ENCODE assay signal across 30 cellular contexts in genomic region chr14:26157517-26157916, GRCh38.
DNase-seq lines count a peak whose midpoint lies in the region; ATAC-seq, FAIRE-seq and TF ChIP-seq lines count a peak whose summit lies in the region.
"Had no signal": no experiment of that assay in that cellular context is flagged by ENCODE, and none has a peak within 500 bp of the region (broad histone marks: within the 10 kb centered on the region; RNA-seq: fewer than 3 reads in every experiment).

No MANE protein-coding gene starts in this region.

- H3K27ac ChIP-seq in HepG2 (ENCODE audit: extremely low read length, insufficient read depth, low read length), result no peak overlapping the region
- H3K27ac ChIP-seq in right lobe of liver, result no peak overlapping the region
- H3K27ac ChIP-seq in HEK293 (ENCODE audit: extremely low read depth, low read depth, low read length), result no peak overlapping the region
- H3K27ac ChIP-seq: 22Rv1; A549; BLaER1; BLaER1 treated with 17β-estradiol and CSF1 and Interleukin-3, amounts not matched to agents 10 nM and 100 nM; C4-2B had no signal

- H2AFZ ChIP-seq in HepG2 (ENCODE audit: low read length), result no peak overlapping the region

- H3K4me2 ChIP-seq in HepG2 (ENCODE audit: low read depth, low read length), result no peak overlapping the region
- H3K4me2 ChIP-seq: A549; BLaER1; BLaER1 treated with 17β-estradiol and CSF1 and Interleukin-3, amounts not matched to agents 10 nM and 100 nM had no signal

- TF ChIP-seq POLR2A in HepG2 (IDR thresholded peaks at IDR 0.05; ENCODE audit: insufficient read depth in 1 of 2, low read depth in 2 of 2, low read length in 2 of 2), result no peak
- TF ChIP-seq POLR2A in right lobe of liver (IDR thresholded peaks at IDR 0.05), result no peak

- H3K9me3 ChIP-seq in HepG2 (ENCODE audit: low read length) (peaks cover 87% of the 10 kb centered on the region), right lobe of liver (no peaks in the 10 kb centered on the region), HEK293 (ENCODE audit: control insufficient read depth, insufficient read depth, low read depth, low read length) (no peaks in the 10 kb centered on the region)
- H3K9me3 ChIP-seq: A549, BE2C, Caco-2 had no signal

- 0% methylated on average over 1 of the region's 1 CpG for WGBS in HepG2 (ENCODE audit: low lambda C conversion rate)
- WGBS in right lobe of liver (ENCODE audit: insufficient coverage, low coverage, low lambda C conversion rate, missing lambda C conversion rate), result 29% methylated on average over 1 of the region's 1 CpG

- H3K4me3 ChIP-seq in HepG2 (replicated peaks in 1 of 3; ENCODE audit: insufficient read depth in 1 of 3, low read depth in 2 of 3, low read length in 3 of 3), result no peak overlapping the region
- H3K4me3 ChIP-seq in right lobe of liver, result no peak overlapping the region
- no peak overlapping the region for H3K4me3 ChIP-seq in HEK293 (ENCODE audit: low read depth, low read length)
- H3K4me3 ChIP-seq: A549; BLaER1; BLaER1 treated with 17β-estradiol and CSF1 and Interleukin-3, amounts not matched to agents 10 nM and 100 nM had no signal

- CTCF ChIA-PET in HepG2 (lab: Yijun Ruan, JAX; ENCODE audit: low intra/inter-chr PET ratio, low total read pairs), result no interaction called here
- CTCF ChIA-PET in HEK293 (lab: Yijun Ruan, JAX), result interaction anchor here (0.7 kb wide), 1 partner anchor 8 kb away, joined by 5 read pairs; no protein-coding TSS in a partner anchor

- H3K9ac ChIP-seq in HepG2 (ENCODE audit: insufficient read depth, low read depth, low read length), result no peak overlapping the region
- H3K9ac ChIP-seq: BLaER1; BLaER1 treated with 17β-estradiol and CSF1 and Interleukin-3, amounts not matched to agents 10 nM and 100 nM had no signal

- no peaks in the 10 kb centered on the region for H3K4me1 ChIP-seq in HepG2 (ENCODE audit: insufficient read depth, low read length)
- H3K4me1 ChIP-seq in right lobe of liver, result no peaks in the 10 kb centered on the region
- no peaks in the 10 kb centered on the region for H3K4me1 ChIP-seq in HEK293 (ENCODE audit: control insufficient read depth, insufficient read depth, low read length)
- H3K4me1 ChIP-seq: A549; BE2C; BLaER1; BLaER1 treated with 17β-estradiol and CSF1 and Interleukin-3, amounts not matched to agents 10 nM and 100 nM; Caco-2 had no signal

- ATAC-seq in HepG2 (no peak), right lobe of liver (no peak), HG03108 (IDR thresholded peaks at IDR 0.05; ENCODE audit: unreplicated experiment) (no peak)
- ATAC-seq: A549; CD8-positive, alpha-beta T cell had no signal

- H3K27me3 ChIP-seq in HepG2 (ENCODE audit: control insufficient read depth in 1 of 2, insufficient read depth in 2 of 2, low read length in 2 of 2), result no peaks in the 10 kb centered on the region
- H3K27me3 ChIP-seq in right lobe of liver, result no peaks in the 10 kb centered on the region
- H3K27me3 ChIP-seq: BE2C; BLaER1; BLaER1 treated with 17β-estradiol and CSF1 and Interleukin-3, amounts not matched to agents 10 nM and 100 nM had no signal

- FAIRE-seq in HepG2 (lab: Jason Lieb, UNC), result no peak
- FAIRE-seq: A549, D721Med had no signal

- no peaks in the 10 kb centered on the region for H3K79me2 ChIP-seq in HepG2 (ENCODE audit: insufficient read depth, low read length)

- no peaks in the 10 kb centered on the region for H4K20me1 ChIP-seq in HepG2 (ENCODE audit: insufficient read depth, low read length)
- H4K20me1 ChIP-seq: BLaER1; BLaER1 treated with 17β-estradiol and CSF1 and Interleukin-3, amounts not matched to agents 10 nM and 100 nM had no signal

- TF ChIP-seq EP300 in HepG2 (IDR thresholded peaks at IDR 0.05; ENCODE audit: low read depth in 2 of 2, low read length in 2 of 2), result no peak
- no peak for TF ChIP-seq EP300 in HepG2 (CRISPR knock-in tag; IDR thresholded peaks at IDR 0.05; ENCODE audit: borderline replicate concordance)

- no peaks in the 10 kb centered on the region for H3K36me3 ChIP-seq in HepG2 (replicated peaks in 1 of 2; ENCODE audit: control insufficient read depth in 1 of 2, insufficient read depth in 2 of 2, low read length in 2 of 2)
- no peaks in the 10 kb centered on the region for H3K36me3 ChIP-seq in right lobe of liver
- no peaks in the 10 kb centered on the region for H3K36me3 ChIP-seq in HEK293 (ENCODE audit: control insufficient read depth in 2 of 2, insufficient read depth in 1 of 2, low read length in 2 of 2)
- H3K36me3 ChIP-seq: BE2C; BLaER1; BLaER1 treated with 17β-estradiol and CSF1 and Interleukin-3, amounts not matched to agents 10 nM and 100 nM had no signal

- POLR2A ChIA-PET in HepG2 (lab: Yijun Ruan, JAX) (no interaction called here), HEK293 (lab: Yijun Ruan, JAX) (no interaction called here)

- in situ Hi-C loops in HepG2 (cut with HindIII; ENCODE audit: extremely low pct_ligation_motif_present, low pct_unique_long_range_greater_than_20kb), result no loop called here

- DNase-seq in HepG2 (ENCODE audit: low spot score) (no peak), right lobe of liver (no peak)
- DNase-seq: 8988T; ACHN; AML-193; BE2C; C1 segment of cervical spinal cord; Caco-2; Calu3; CD4-positive, alpha-beta memory T cell; CD4-positive, alpha-beta T cell; CD4-positive, CD25-positive, alpha-beta regulatory T cell; CD8-positive, alpha-beta memory T cell; CD8-positive, alpha-beta T cell; COR-L47; DMS 273 treated with DMSO at 0.1 percent for 48 hours; DMS153; DMS53; DMS79; DMS79 treated with DMSO at 0.1 percent for 48 hours; DND-41; EL had no signal

- TF ChIP-seq CTCF in HepG2 (CRISPR knock-in tag; IDR thresholded peaks at IDR 0.05), result no peak
- no peak for TF ChIP-seq CTCF in right lobe of liver (IDR thresholded peaks at IDR 0.05)
- TF ChIP-seq CTCF in HEK293 (tag by site-specific recombination; IDR thresholded peaks at IDR 0.05), result no peak

- BruUV-seq in HepG2 (replicated peaks; lab: Mats Ljungman, UMichigan), result no TSS peak

- intact Hi-C loops in HepG2 (cut with micrococcal nuclease; ENCODE audit: unreplicated experiment) (no loop called here), right lobe of liver (cut with DNase I) (no loop called here)

- no peak for TF ChIP-seq RAD21 in HepG2 (CRISPR knock-in tag; IDR thresholded peaks at IDR 0.05)

TF ChIP-seq in HepG2, 621 proteins besides CTCF, POLR2A, EP300 and RAD21:
- peak; percentile 98 for TF ChIP-seq ZNF160 (CRISPR knock-in tag; IDR thresholded peaks at IDR 0.05)
- no peak for TF ChIP-seq ZSCAN29 (CRISPR knock-in tag; conservative IDR thresholded peaks at IDR 0.05)

TF ChIP-seq in HEK293, 187 proteins besides CTCF, POLR2A, EP300 and RAD21:
- no peak for TF ChIP-seq ZNF473 (tag by site-specific recombination; IDR thresholded peaks at IDR 0.05)
- no peak for TF ChIP-seq ZNF521 (tag by site-specific recombination; IDR thresholded peaks at IDR 0.05)
- TF ChIP-seq ZNF280D (tag by site-specific recombination; IDR thresholded peaks at IDR 0.05), result no peak
- TF ChIP-seq KLF17 (tag by site-specific recombination; IDR thresholded peaks at IDR 0.05), result no peak
- peak; percentile 51 for TF ChIP-seq SETDB1 (IDR thresholded peaks at IDR 0.05; ENCODE audit: insufficient read length, low read length)
- TF ChIP-seq PBX3 (CRISPR knock-in tag; IDR thresholded peaks at IDR 0.05), result no peak
- TF ChIP-seq ZNF341 (tag by site-specific recombination; IDR thresholded peaks at IDR 0.05; ENCODE audit: low read depth), result no peak

Comparison
In these comparisons a context has a peak if more than half of its experiments do, and no peak if none do; other contexts are left out.
1. Of the 63 proteins assayed by ChIP-seq in both HepG2 and HEK293: peak only in HepG2: none; only in HEK293: SETDB1; in both: none; in neither: 62.